In genomic region chr2:11773747-11774536, GRCh38 we compare ENCODE assay signal across 16 cellular contexts. TPM values are rescaled to one million over a fixed set of nuclear protein-coding genes. Genes with fewer than 3 reads are reported as not detected.
DNase-seq lines count a peak whose midpoint lies in the region; ATAC-seq lines count a peak whose summit lies in the region.
"Had no signal": no experiment of that assay in that cellular context is flagged by ENCODE, and none has a peak within 500 bp of the region (broad histone marks: within the 10 kb centered on the region; RNA-seq: fewer than 3 reads in every experiment).

No MANE protein-coding gene starts in this region.

- H3K4me3 Mint-ChIP-seq in activated T-cell treated with anti-CD3 and anti-CD28 coated beads, Interleukin-2, amount 50 U/mL, for 72 hours, result peak overlapping the region in 1 of 2 donors; percentile 54
- peak overlapping the region; percentile 40 for H3K4me3 Mint-ChIP-seq in activated naive CD8-positive, alpha-beta T cell treated with anti-CD3 and anti-CD28 coated beads, Interleukin-2, amount 10 ng/mL, durations not matched to agents 7 days and 5 days
- peak overlapping the region; percentile 52 for H3K4me3 Mint-ChIP-seq in stimulated activated effector memory CD8-positive, alpha-beta T cell treated with anti-CD3 and anti-CD28 coated beads, Interleukin-12 subunit alpha, Interleukin-12 subunit beta, amount 100 ng/mL, for 72 hours

- H3K9me3 Mint-ChIP-seq in activated T-cell treated with anti-CD3 and anti-CD28 coated beads, Interleukin-2, amount 50 U/mL, for 72 hours, result no peaks in the 10 kb centered on the region
- H3K9me3 Mint-ChIP-seq in activated naive CD8-positive, alpha-beta T cell treated with anti-CD3 and anti-CD28 coated beads, Interleukin-2, amount 10 ng/mL, durations not matched to agents 7 days and 5 days, result no peaks in the 10 kb centered on the region
- no peaks in the 10 kb centered on the region for H3K9me3 Mint-ChIP-seq in stimulated activated effector memory CD8-positive, alpha-beta T cell treated with anti-CD3 and anti-CD28 coated beads, Interleukin-12 subunit alpha, Interleukin-12 subunit beta, amount 100 ng/mL, for 72 hours

- H3K27me3 Mint-ChIP-seq in activated T-cell treated with anti-CD3 and anti-CD28 coated beads, Interleukin-2, amount 50 U/mL, for 72 hours (ENCODE audit: low read depth), result no peaks in the 10 kb centered on the region
- no peaks in the 10 kb centered on the region for H3K27me3 Mint-ChIP-seq in activated naive CD8-positive, alpha-beta T cell treated with anti-CD3 and anti-CD28 coated beads, Interleukin-2, amount 10 ng/mL, durations not matched to agents 7 days and 5 days

- H3K9me3 ChIP-seq in MG63, result no peaks in the 10 kb centered on the region
- H3K9me3 ChIP-seq: adrenal gland, lower lobe of right lung had no signal

- peaks cover 52% of the 10 kb centered on the region for H3K4me1 Mint-ChIP-seq in activated T-cell treated with anti-CD3 and anti-CD28 coated beads, Interleukin-2, amount 50 U/mL, for 72 hours (ENCODE audit: low read depth)
- peaks cover 42% of the 10 kb centered on the region for H3K4me1 Mint-ChIP-seq in activated naive CD8-positive, alpha-beta T cell treated with anti-CD3 and anti-CD28 coated beads, Interleukin-2, amount 10 ng/mL, durations not matched to agents 7 days and 5 days
- peaks cover 61% of the 10 kb centered on the region for H3K4me1 Mint-ChIP-seq in stimulated activated effector memory CD8-positive, alpha-beta T cell treated with anti-CD3 and anti-CD28 coated beads, Interleukin-12 subunit alpha, Interleukin-12 subunit beta, amount 100 ng/mL, for 72 hours

- no peak for DNase-seq in activated T-cell treated with anti-CD3 and anti-CD28 coated beads, Interleukin-2, amount 50 U/mL, for 72 hours
- no peak for DNase-seq in activated T-cell treated with anti-CD3 and anti-CD28 coated beads, Interleukin-2, amount 50 U/mL, for 1 hour
- DNase-seq in MG63 (peak; percentile 79), NK-92 (lab: John Stamatoyannopoulos, UW; ENCODE audit: unreplicated experiment) (no peak), germinal center (ENCODE audit: low spot score) (no peak), HPDE6-E6E7 (ENCODE audit: extremely low spot score) (no peak)
- DNase-seq in activated naive CD8-positive, alpha-beta T cell treated with anti-CD3 and anti-CD28 coated beads, Interleukin-2, amount 10 ng/mL, durations not matched to agents 7 days and 5 days, result no peak
- no peak for DNase-seq in stimulated activated effector memory CD8-positive, alpha-beta T cell treated with anti-CD3 and anti-CD28 coated beads, Interleukin-12 subunit alpha, Interleukin-12 subunit beta, amount 100 ng/mL, for 72 hours (ENCODE audit: low spot score in 2 of 2)
- DNase-seq: activated CD4-positive, alpha-beta T cell treated with anti-CD3 and anti-CD28 coated beads, Interleukin-2, amount 50 U/mL, for 4 hours; cerebellar nuclear complex; DMS 273 treated with DMSO at 0.1 percent for 48 hours; foreskin melanocyte; lower lobe of right lung; stimulated activated CD4-positive, alpha-beta T cell treated with anti-CD3 and anti-CD28 coated beads, Interleukin-15, amount 100 ng/mL, for 24 hours; T-helper 9 cell had no signal

- ATAC-seq in activated T-cell treated with anti-CD3 and anti-CD28 coated beads, Interleukin-2, amount 50 U/mL, for 72 hours (replicated peaks in 1 of 2), result no peak
- no peak for ATAC-seq in activated naive CD8-positive, alpha-beta T cell treated with anti-CD3 and anti-CD28 coated beads, Interleukin-2, amount 10 ng/mL, durations not matched to agents 7 days and 5 days (ENCODE audit: low read depth)
- ATAC-seq in stimulated activated effector memory CD8-positive, alpha-beta T cell treated with anti-CD3 and anti-CD28 coated beads, Interleukin-12 subunit alpha, Interleukin-12 subunit beta, amount 100 ng/mL, for 72 hours, result peak; percentile 7
- ATAC-seq: lower lobe of right lung had no signal

- no peak overlapping the region for H3K4me3 ChIP-seq in MG63
- H3K4me3 ChIP-seq: adrenal gland, lower lobe of right lung had no signal

- peaks cover 97% of the 10 kb centered on the region for H3K36me3 ChIP-seq in MG63

- H3K36me3 Mint-ChIP-seq in activated T-cell treated with anti-CD3 and anti-CD28 coated beads, Interleukin-2, amount 50 U/mL, for 72 hours (ENCODE audit: insufficient read depth in 2 of 2), result peaks cover 13 to 22% of the 10 kb centered on the region in 2 donors
- peaks cover 40% of the 10 kb centered on the region for H3K36me3 Mint-ChIP-seq in activated naive CD8-positive, alpha-beta T cell treated with anti-CD3 and anti-CD28 coated beads, Interleukin-2, amount 10 ng/mL, durations not matched to agents 7 days and 5 days
- H3K36me3 Mint-ChIP-seq in stimulated activated effector memory CD8-positive, alpha-beta T cell treated with anti-CD3 and anti-CD28 coated beads, Interleukin-12 subunit alpha, Interleukin-12 subunit beta, amount 100 ng/mL, for 72 hours, result peaks cover 92% of the 10 kb centered on the region

- peak overlapping the region; percentile 92 for H3K27ac Mint-ChIP-seq in activated T-cell treated with anti-CD3 and anti-CD28 coated beads, Interleukin-2, amount 50 U/mL, for 72 hours
- H3K27ac Mint-ChIP-seq in activated naive CD8-positive, alpha-beta T cell treated with anti-CD3 and anti-CD28 coated beads, Interleukin-2, amount 10 ng/mL, durations not matched to agents 7 days and 5 days, result peak overlapping the region; percentile 75
- peak overlapping the region; percentile 83 for H3K27ac Mint-ChIP-seq in stimulated activated effector memory CD8-positive, alpha-beta T cell treated with anti-CD3 and anti-CD28 coated beads, Interleukin-12 subunit alpha, Interleukin-12 subunit beta, amount 100 ng/mL, for 72 hours

- POLR2A ChIA-PET in activated naive CD8-positive, alpha-beta T cell treated with anti-CD3 and anti-CD28 coated beads, Interleukin-2, amount 10 ng/mL, durations not matched to agents 7 days and 5 days (lab: Charles Lee), result interaction anchor here (1.5 to 2.5 kb wide), 4 partner anchors 17 to 27 kb away, joined by 3 to 18 read pairs (median 7); partner anchors contain the start of gene LPIN1

- no peaks in the 10 kb centered on the region for H3K27me3 ChIP-seq in MG63
- H3K27me3 ChIP-seq: adrenal gland had no signal

RNA-seq across cellular contexts. Expression of gene LPIN1, which starts 27.5 kb away (rescaled TPM):
- 10 to 100 TPM; 45.4 to 63.2 TPM for total RNA-seq in activated T-cell treated with anti-CD3 and anti-CD28 coated beads, Interleukin-2, amount 50 U/mL, for 72 hours
- total RNA-seq in MG63 (2014; rRNA removed; shearing (Covaris generic); ENCODE audit: low replicate concordance), result 139 and 207 TPM in 2 replicates
- 10 to 100 TPM; 70.9 to 71.7 TPM for total RNA-seq in activated naive CD8-positive, alpha-beta T cell treated with anti-CD3 and anti-CD28 coated beads, Interleukin-2, amount 10 ng/mL, durations not matched to agents 7 days and 5 days
